8 cellular contexts compared by ENCODE assay signal in the genomic region with DNA sequence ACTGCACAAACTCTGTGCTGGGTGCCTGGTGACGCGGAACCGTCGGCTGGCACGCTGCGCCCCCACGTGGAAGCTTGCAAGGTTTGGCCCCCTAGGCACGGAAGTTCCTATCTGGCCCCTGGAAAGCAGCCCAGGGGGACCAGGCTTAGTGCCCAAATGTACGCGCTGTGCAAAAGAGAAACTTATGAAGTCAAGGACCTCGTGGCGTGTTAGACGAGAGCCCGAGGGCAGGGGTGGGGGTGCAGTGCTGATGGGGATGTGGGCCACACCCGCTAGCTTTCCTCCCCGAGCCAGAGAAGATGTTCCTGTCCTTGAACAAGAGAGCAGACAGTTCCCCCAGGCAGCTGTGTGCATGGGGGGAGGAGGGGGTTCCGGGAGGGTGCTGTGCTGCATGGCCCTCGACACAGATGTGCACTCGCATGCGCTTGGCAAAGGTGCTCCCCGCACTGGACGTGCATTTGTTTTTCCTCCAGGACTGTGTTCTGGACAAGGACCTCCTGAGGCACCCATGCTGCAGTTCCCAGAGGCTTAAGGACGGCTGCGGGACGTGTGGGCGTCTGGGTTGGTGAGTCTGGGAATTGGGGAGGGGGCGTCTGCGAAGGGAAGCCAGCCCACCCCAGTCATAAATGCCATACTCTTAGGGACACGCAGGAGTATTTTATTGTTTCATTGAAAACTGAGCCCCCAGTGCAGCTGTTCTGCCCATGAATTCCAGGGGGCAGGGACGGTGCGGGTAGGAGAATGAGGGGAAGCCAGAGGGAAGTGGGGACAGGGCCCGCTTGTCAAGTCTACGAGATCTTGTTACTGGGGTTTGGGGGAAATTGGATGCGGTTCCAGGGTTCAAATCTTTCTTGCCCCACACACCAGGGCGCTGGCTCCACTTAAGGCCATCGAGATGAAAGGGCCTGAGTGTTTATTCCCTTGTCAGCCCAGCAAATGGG.
DNase-seq lines count a peak whose midpoint lies in the region; ATAC-seq, FAIRE-seq and TF ChIP-seq lines count a peak whose summit lies in the region.

No MANE protein-coding gene starts in this region.

- WGBS in mesendoderm (ENCODE audit: extremely low coverage, insufficient coverage, low lambda C conversion rate), result no CpG with 5 or more reads among the region's 36 CpGs

- no peaks in the 10 kb centered on the region for H3K79me2 ChIP-seq in mesendoderm (ENCODE audit: control insufficient read depth, insufficient read depth, low read length)

- H3K4me3 ChIP-seq in BJ (ENCODE audit: low read depth, low read length) (no peak overlapping the region), mesendoderm (ENCODE audit: low read length) (no peak overlapping the region)

- H3K36me3 ChIP-seq in BJ (ENCODE audit: control insufficient read depth, insufficient read depth, low read length) (no peaks in the 10 kb centered on the region), mesendoderm (ENCODE audit: control insufficient read depth, insufficient read depth, low read length) (no peaks in the 10 kb centered on the region)

- H3K4me1 ChIP-seq in mesendoderm (ENCODE audit: control insufficient read depth, low read depth, low read length), result no peaks in the 10 kb centered on the region

- H3K56ac ChIP-seq in mesendoderm (ENCODE audit: low read length), result no peak overlapping the region

- no peak overlapping the region for H4K8ac ChIP-seq in mesendoderm (ENCODE audit: low read depth, low read length)

- CTCF ChIA-PET in BJ (lab: Yijun Ruan, JAX), result interaction anchor here (0.7 to 4.5 kb wide), 29 partner anchors 9 to 343 kb away, joined by 3 to 32 read pairs (median 4); a partner anchor contains a TSS

- H3K4ac ChIP-seq in mesendoderm (ENCODE audit: low read depth, low read length), result no peak overlapping the region

- peak; percentile 31; the same call in 1 of the 2 replicates for TF ChIP-seq RAD21 in Ishikawa (IDR thresholded peaks at IDR 0.05; ENCODE audit: low read depth)

- TF ChIP-seq CTCF in BJ (IDR thresholded peaks at IDR 0.05; ENCODE audit: insufficient read depth, low read depth, low read length), result peak; percentile 84

- no peak overlapping the region for H4K5ac ChIP-seq in mesendoderm (ENCODE audit: low read length)

- no peak overlapping the region for H2BK15ac ChIP-seq in mesendoderm (replicated peaks; ENCODE audit: low read depth)

- no peak overlapping the region for H3K23ac ChIP-seq in mesendoderm (ENCODE audit: low read length)

- FAIRE-seq in frontal cortex (lab: Jason Lieb, UNC), result no peak

- ATAC-seq in HG03354 (IDR thresholded peaks at IDR 0.05; ENCODE audit: poor library complexity, severe bottlenecking, unreplicated experiment), result no peak

- no peak overlapping the region for H3K4me2 ChIP-seq in mesendoderm (ENCODE audit: low read length)

- H2BK5ac ChIP-seq in mesendoderm (ENCODE audit: low read length), result no peak overlapping the region

- H3K27ac ChIP-seq in mesendoderm (ENCODE audit: low read depth, low read length), result no peak overlapping the region

- no peak overlapping the region for H2BK120ac ChIP-seq in mesendoderm (ENCODE audit: low read depth, low read length)

- POLR2A ChIA-PET in BJ (lab: Charles Lee), result no interaction called here

- H3K18ac ChIP-seq in mesendoderm (ENCODE audit: low read length), result no peak overlapping the region

- DNase-seq in BJ (ENCODE audit: low read depth), result no peak
- DNase-seq in ecto neural progenitor cell (ENCODE audit: low spot score), result peak; percentile 73
- DNase-seq in mesendoderm, result peak; percentile 36
- DNase-seq in Kasumi-1 (lab: John Stamatoyannopoulos, UW), result no peak
- no peak for DNase-seq in NCI-H187 (lab: John Stamatoyannopoulos, UW)
- DNase-seq in frontal cortex (ENCODE audit: low spot score in 2 of 2), result no peak

- H3K9ac ChIP-seq in mesendoderm (ENCODE audit: low read length), result no peak overlapping the region

- no peak overlapping the region for H2AK5ac ChIP-seq in mesendoderm (ENCODE audit: low read length)

- no peak for TF ChIP-seq EP300 in Ishikawa (IDR thresholded peaks at IDR 0.05; ENCODE audit: borderline replicate concordance)

- H3K79me1 ChIP-seq in mesendoderm (ENCODE audit: low read length), result no peaks in the 10 kb centered on the region

- 0 out of 2 replicates have a peak, but pooled peaks cover 1% of the 10 kb centered on the region for H3K27me3 ChIP-seq in BJ (ENCODE audit: control insufficient read depth, insufficient read depth, low read length)
- H3K27me3 ChIP-seq in mesendoderm (ENCODE audit: insufficient read depth, low read length, poor library complexity), result no peaks in the 10 kb centered on the region

TF ChIP-seq in Ishikawa, 13 proteins besides CTCF, POLR2A, EP300 and RAD21:
- no peak for TF ChIP-seq NFIC (IDR thresholded peaks at IDR 0.05)
- no peak for TF ChIP-seq TCF12 (IDR thresholded peaks at IDR 0.05; ENCODE audit: low read depth)
- no peak for TF ChIP-seq FOXM1 (IDR thresholded peaks at IDR 0.05; ENCODE audit: borderline replicate concordance, low read depth)
- no peak for TF ChIP-seq CREB1 (IDR thresholded peaks at IDR 0.05; ENCODE audit: low read depth)
- TF ChIP-seq, protein P1, sequence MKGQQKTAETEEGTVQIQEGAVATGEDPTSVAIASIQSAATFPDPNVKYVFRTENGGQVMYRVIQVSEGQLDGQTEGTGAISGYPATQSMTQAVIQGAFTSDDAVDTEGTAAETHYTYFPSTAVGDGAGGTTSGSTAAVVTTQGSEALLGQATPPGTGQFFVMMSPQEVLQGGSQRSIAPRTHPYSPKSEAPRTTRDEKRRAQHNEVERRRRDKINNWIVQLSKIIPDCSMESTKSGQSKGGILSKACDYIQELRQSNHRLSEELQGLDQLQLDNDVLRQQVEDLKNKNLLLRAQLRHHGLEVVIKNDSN (IDR thresholded peaks at IDR 0.05), result no peak
- no peak for TF ChIP-seq TAF1 (IDR thresholded peaks at IDR 0.05; ENCODE audit: low read depth)

Comparison
In these comparisons a context has a peak if more than half of its experiments do, and no peak if none do; other contexts are left out.
1. DNase-seq: peak in ecto neural progenitor cell (single experiment) and mesendoderm (single experiment); none in BJ (single experiment), Kasumi-1 (0 of 2), NCI-H187 (0 of 2) and frontal cortex (0 of 2).